In the genomic region with DNA sequence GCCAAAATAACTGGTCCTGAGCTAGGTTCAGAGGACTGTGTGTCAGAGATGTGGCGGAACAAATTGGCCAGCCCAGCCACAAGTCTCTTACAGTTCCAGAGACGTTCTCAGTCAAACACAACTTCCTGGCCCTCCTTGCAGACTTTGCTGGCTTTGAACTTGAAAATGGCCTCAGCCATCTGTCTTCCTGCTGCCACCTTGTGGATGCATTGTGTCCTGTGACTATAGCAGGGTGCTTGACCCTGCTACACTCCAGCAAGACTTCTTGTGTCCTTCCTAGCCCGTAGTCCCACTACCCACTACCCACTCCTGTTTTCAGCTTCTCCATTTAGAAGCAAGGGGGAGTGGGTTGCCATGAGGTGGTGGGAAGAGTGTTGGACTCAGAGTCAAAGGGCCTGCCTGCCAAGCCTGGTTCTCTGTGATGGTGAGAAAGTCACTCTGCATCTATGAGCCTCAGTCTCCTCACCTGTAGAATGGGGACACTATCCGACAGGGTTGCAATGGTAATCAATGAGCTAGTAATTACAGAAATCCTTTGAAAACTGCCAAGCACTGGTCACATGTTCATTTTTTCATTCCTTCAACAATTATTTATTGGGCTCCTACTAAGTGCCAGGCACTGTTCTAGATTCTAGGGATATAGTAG, we compare ENCODE assay signal across 8 cellular contexts.
A peak's percentile ranks its signal among the peaks of the same experiment; 100 is the strongest.
DNase-seq lines count a peak whose midpoint lies in the region; ATAC-seq lines count a peak whose summit lies in the region.

No MANE protein-coding gene starts in this region.

- no peak overlapping the region for H3K27ac ChIP-seq in effector memory CD4-positive, alpha-beta T cell (ENCODE audit: insufficient read depth, low read length, poor library complexity, severe bottlenecking)

- no peak overlapping the region for H3K4me3 ChIP-seq in effector memory CD4-positive, alpha-beta T cell (ENCODE audit: insufficient read depth, low read depth, low read length, poor library complexity, severe bottlenecking)

- no peaks in the 10 kb centered on the region for H3K27me3 ChIP-seq in effector memory CD4-positive, alpha-beta T cell (replicated peaks; ENCODE audit: control insufficient read depth, insufficient read depth, low read length, poor library complexity, severe bottlenecking)

- H3K36me3 ChIP-seq in effector memory CD4-positive, alpha-beta T cell (ENCODE audit: control insufficient read depth, insufficient read depth, low read length) = no peaks in the 10 kb centered on the region

- H3K4me1 ChIP-seq in effector memory CD4-positive, alpha-beta T cell (ENCODE audit: control insufficient read depth, insufficient read depth, low read length, poor library complexity, severe bottlenecking) = no peaks in the 10 kb centered on the region

- peak; percentile 35 for DNase-seq in COLO668 (lab: John Stamatoyannopoulos, UW; ENCODE audit: unreplicated experiment)
- DNase-seq in GM19238 (ENCODE audit: insufficient read length, low spot score) = peak; percentile 16
- DNase-seq in RPMI7951 (ENCODE audit: low read depth) = peak; percentile 24
- DNase-seq in iPS-NIHi11 (ENCODE audit: low spot score) = peak; percentile 76
- DNase-seq in NCI-H510A (lab: John Stamatoyannopoulos, UW) = no peak
- no peak for DNase-seq in effector memory CD4-positive, alpha-beta T cell

- no peaks in the 10 kb centered on the region for H3K9me3 ChIP-seq in effector memory CD4-positive, alpha-beta T cell (ENCODE audit: control insufficient read depth, low read length)

- no peak for ATAC-seq in HG03108 (IDR thresholded peaks at IDR 0.05; ENCODE audit: unreplicated experiment)
- no peak for ATAC-seq in GM21447 (IDR thresholded peaks at IDR 0.05; ENCODE audit: unreplicated experiment)

Comparison
In these comparisons a context has a peak if more than half of its experiments do, and no peak if none do; other contexts are left out.
1. DNase-seq: peak in COLO668 (single experiment), GM19238 (single experiment), RPMI7951 (single experiment) and iPS-NIHi11 (single experiment); none in NCI-H510A (single experiment) and effector memory CD4-positive, alpha-beta T cell (0 of 3).